In genomic region chr17:78995761-78996451, GRCh38 we compare ENCODE assay signal across 15 cellular contexts. TPM values are rescaled to one million over a fixed set of nuclear protein-coding genes. Genes with fewer than 3 reads are reported as not detected.
DNase-seq lines count a peak whose midpoint lies in the region; ATAC-seq and TF ChIP-seq lines count a peak whose summit lies in the region.
"Had no signal": no experiment of that assay in that cellular context is flagged by ENCODE, and none has a peak within 500 bp of the region (broad histone marks: within the 10 kb centered on the region; RNA-seq: fewer than 3 reads in every experiment).

No MANE protein-coding gene starts in this region.

- ATAC-seq in activated T-helper 17 cell treated with anti-CD3 and anti-CD28 coated beads, Interleukin-2, amount 50 U/mL, for 72 hours (replicated peaks) = no peak
- no peak for ATAC-seq in left lobe of liver
- no peak for ATAC-seq in HG03469 (IDR thresholded peaks at IDR 0.05; ENCODE audit: unreplicated experiment)
- ATAC-seq in HG03039 (IDR thresholded peaks at IDR 0.05; ENCODE audit: unreplicated experiment) = no peak
- ATAC-seq: activated CD4-positive, CD25-positive, alpha-beta regulatory T cell treated with anti-CD3 and anti-CD28 coated beads, Interleukin-2, amount 50 U/mL, for 24 hours had no signal

- peak overlapping the region in 2 of 3 donors; percentile 29 to 60 for H3K9ac ChIP-seq in skeletal muscle tissue (ENCODE audit: low read depth in 1 of 3, low read length in 3 of 3)

- H3K36me3 Mint-ChIP-seq in activated T-helper 17 cell treated with anti-CD3 and anti-CD28 coated beads, Interleukin-2, amount 50 U/mL, for 72 hours (ENCODE audit: low read depth) = peaks cover 97% of the 10 kb centered on the region
- H3K36me3 Mint-ChIP-seq: natural killer cell had no signal

- no peak overlapping the region for H3K4me3 ChIP-seq in skeletal muscle tissue (ENCODE audit: low read length in 3 of 3)
- H3K4me3 ChIP-seq: thoracic aorta had no signal

- peak overlapping the region; percentile 46 for H3K27ac Mint-ChIP-seq in activated T-helper 17 cell treated with anti-CD3 and anti-CD28 coated beads, Interleukin-2, amount 50 U/mL, for 72 hours

- H3K27ac ChIP-seq in skeletal muscle tissue (ENCODE audit: low read depth, low read length) = no peak overlapping the region
- H3K27ac ChIP-seq: thoracic aorta had no signal

- H3K27me3 ChIP-seq in skeletal muscle tissue (ENCODE audit: control insufficient read depth in 3 of 3, insufficient read depth in 3 of 3, low read length in 3 of 3) = no peaks in the 10 kb centered on the region

- peak; percentile 19 for DNase-seq in GM20000 (ENCODE audit: low spot score)
- DNase-seq in left lobe of liver (ENCODE audit: low spot score) = peak; percentile 45
- DNase-seq in occipital lobe (lab: John Stamatoyannopoulos, UW) = no peak
- no peak for DNase-seq in DMS153 treated with DMSO at 0.1 percent for 48 hours (lab: John Stamatoyannopoulos, UW; ENCODE audit: unreplicated experiment)
- DNase-seq: activated naive CD4-positive, alpha-beta T cell treated with anti-CD3 and anti-CD28 coated beads, Interleukin-2, amount 50 U/mL, for 16 hours; DMS153; natural killer cell; NCI-H2029; stimulated activated CD4-positive, alpha-beta T cell treated with anti-CD3 and anti-CD28 coated beads, Interleukin-4, amount 100 ng/mL, for 24 hours had no signal

- H3K4me1 ChIP-seq in skeletal muscle tissue (ENCODE audit: control insufficient read depth in 3 of 3, insufficient read depth in 3 of 3, low read length in 3 of 3) = peaks cover 22 to 28% (median 25%) of the 10 kb centered on the region in 3 donors

- no peaks in the 10 kb centered on the region for H3K9me3 Mint-ChIP-seq in activated T-helper 17 cell treated with anti-CD3 and anti-CD28 coated beads, Interleukin-2, amount 50 U/mL, for 72 hours
- H3K9me3 Mint-ChIP-seq: natural killer cell had no signal

- H3K27me3 Mint-ChIP-seq in activated T-helper 17 cell treated with anti-CD3 and anti-CD28 coated beads, Interleukin-2, amount 50 U/mL, for 72 hours = no peaks in the 10 kb centered on the region

- H3K4me3 Mint-ChIP-seq in activated T-helper 17 cell treated with anti-CD3 and anti-CD28 coated beads, Interleukin-2, amount 50 U/mL, for 72 hours = no peak overlapping the region
- H3K4me3 Mint-ChIP-seq: natural killer cell had no signal

- peaks cover 4% of the 10 kb centered on the region for H3K4me1 Mint-ChIP-seq in activated T-helper 17 cell treated with anti-CD3 and anti-CD28 coated beads, Interleukin-2, amount 50 U/mL, for 72 hours

- no peak for TF ChIP-seq CTCF in GM20000 (IDR thresholded peaks at IDR 0.05; ENCODE audit: extremely low read depth, missing control alignments)

- peaks cover 35 to 43% (median 40%) of the 10 kb centered on the region in 3 donors for H3K36me3 ChIP-seq in skeletal muscle tissue (ENCODE audit: control insufficient read depth in 3 of 3, insufficient read depth in 3 of 3, low read length in 3 of 3)

- H3K9me3 ChIP-seq in skeletal muscle tissue (ENCODE audit: control insufficient read depth in 3 of 3, low read length in 3 of 3) = no peaks in the 10 kb centered on the region
- H3K9me3 ChIP-seq: thoracic aorta had no signal

RNA-seq across cellular contexts. Expression of gene CANT1, which starts 13.7 kb away (rescaled TPM):
- 10 to 100 TPM; 67.8 to 73.8 TPM for total RNA-seq in activated T-helper 17 cell treated with anti-CD3 and anti-CD28 coated beads, Interleukin-2, amount 50 U/mL, for 72 hours
- total RNA-seq in left lobe of liver (20.4 TPM), skeletal muscle tissue (21.9 TPM), occipital lobe (13.1 TPM)

RNA-seq across cellular contexts. Expression of gene LGALS3BP, which starts 16.2 kb away (rescaled TPM):
- total RNA-seq in activated T-helper 17 cell treated with anti-CD3 and anti-CD28 coated beads, Interleukin-2, amount 50 U/mL, for 72 hours = 10 to 100 TPM; 44.8 to 48.2 TPM
- 141 TPM for total RNA-seq in left lobe of liver
- total RNA-seq in skeletal muscle tissue = 55.8 TPM
- 24.2 TPM for total RNA-seq in occipital lobe

RNA-seq across cellular contexts. Expression of gene C1QTNF1, which starts 28.1 kb away (rescaled TPM):
- total RNA-seq in activated T-helper 17 cell treated with anti-CD3 and anti-CD28 coated beads, Interleukin-2, amount 50 U/mL, for 72 hours = not detected
- total RNA-seq in left lobe of liver (15.5 TPM), skeletal muscle tissue (6.8 TPM), occipital lobe (0.78 TPM)

Comparison
In these comparisons a context has a peak if more than half of its experiments do, and no peak if none do; other contexts are left out.
1. DNase-seq: peak in GM20000 (single experiment) and left lobe of liver (single experiment); none in occipital lobe (single experiment) and DMS153 treated with DMSO at 0.1 percent for 48 hours (single experiment).